In the genomic region with DNA sequence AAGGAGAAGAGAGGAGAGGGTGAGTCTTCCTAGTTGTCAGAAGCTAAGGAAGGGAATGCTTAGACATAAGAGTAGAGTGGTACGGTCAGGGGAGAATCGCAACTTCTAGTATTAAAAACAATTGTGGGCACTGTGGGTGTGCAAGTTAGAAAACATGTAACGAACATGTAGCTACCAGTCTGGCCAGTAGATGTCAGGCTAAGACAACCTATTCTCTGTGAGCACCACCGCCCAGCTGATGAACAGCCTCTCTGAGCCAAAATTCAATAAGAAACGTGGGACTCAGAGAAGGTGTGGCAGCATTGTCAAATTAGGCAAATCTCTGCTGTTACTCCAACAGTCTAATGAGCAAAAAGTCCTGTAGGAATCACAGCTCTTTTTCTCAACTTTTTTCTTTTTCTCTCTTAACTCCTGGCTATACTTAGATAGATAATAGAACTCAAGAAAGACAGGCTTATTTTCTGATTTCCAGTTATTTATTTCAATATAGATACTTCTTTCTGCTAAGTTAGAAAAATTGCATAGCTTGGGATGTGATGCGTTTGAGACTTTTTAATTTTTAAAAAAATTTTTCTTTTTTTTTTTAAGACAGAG, we compare ENCODE assay signal across 8 cellular contexts.
DNase-seq lines count a peak whose midpoint lies in the region; ATAC-seq and TF ChIP-seq lines count a peak whose summit lies in the region.

No MANE protein-coding gene starts in this region.

- TF ChIP-seq CTCF in GM10266 (IDR thresholded peaks at IDR 0.05; ENCODE audit: control insufficient read depth, insufficient read depth, low read depth, missing control alignments) (peak; percentile 77), VCaP (conservative IDR thresholded peaks at IDR 0.05) (peak; percentile 73), breast epithelium (IDR thresholded peaks at IDR 0.05) (peak; percentile 73 to 93 (median 81))

- no peak for TF ChIP-seq POLR2A in breast epithelium (IDR thresholded peaks at IDR 0.05)

- peak; percentile 78 for ATAC-seq in HG02852 (IDR thresholded peaks at IDR 0.05; ENCODE audit: unreplicated experiment)
- no peak for ATAC-seq in HG02970 (IDR thresholded peaks at IDR 0.05; ENCODE audit: low FRiP score, unreplicated experiment)

- intact Hi-C loops in breast epithelium (cut with DNase I; ENCODE audit: low total_unique reads), result loop anchor here (10.0 kb wide), 1 partner anchor 369 kb away; no protein-coding TSS in a partner anchor

- no peaks in the 10 kb centered on the region for H3K9me3 ChIP-seq in breast epithelium

- DNase-seq in GM10266 (ENCODE audit: extremely low spot score) (peak; percentile 68), NCI-H2171 (lab: John Stamatoyannopoulos, UW) (peak; percentile 35), breast epithelium (ENCODE audit: low spot score in 2 of 2) (peak; percentile 52 to 60), islet precursor cell (peak; percentile 75)
- peak; percentile 22 to 72 for DNase-seq in stimulated activated CD4-positive, alpha-beta T cell treated with anti-CD3 and anti-CD28 coated beads, Interleukin-1b, Interleukin-23, amount 100 ng/mL, for 4 hours (ENCODE audit: low read depth in 2 of 2)

- H3K27ac ChIP-seq in VCaP, result no peak overlapping the region
- H3K27ac ChIP-seq in breast epithelium, result no peak overlapping the region

- H3K36me3 ChIP-seq in breast epithelium, result no peaks in the 10 kb centered on the region

- H3K27me3 ChIP-seq in breast epithelium, result no peaks in the 10 kb centered on the region

- no peaks in the 10 kb centered on the region for H3K4me1 ChIP-seq in breast epithelium

- no peak overlapping the region for H3K4me3 ChIP-seq in breast epithelium
